19 cellular contexts compared by ENCODE assay signal in the genomic region with DNA sequence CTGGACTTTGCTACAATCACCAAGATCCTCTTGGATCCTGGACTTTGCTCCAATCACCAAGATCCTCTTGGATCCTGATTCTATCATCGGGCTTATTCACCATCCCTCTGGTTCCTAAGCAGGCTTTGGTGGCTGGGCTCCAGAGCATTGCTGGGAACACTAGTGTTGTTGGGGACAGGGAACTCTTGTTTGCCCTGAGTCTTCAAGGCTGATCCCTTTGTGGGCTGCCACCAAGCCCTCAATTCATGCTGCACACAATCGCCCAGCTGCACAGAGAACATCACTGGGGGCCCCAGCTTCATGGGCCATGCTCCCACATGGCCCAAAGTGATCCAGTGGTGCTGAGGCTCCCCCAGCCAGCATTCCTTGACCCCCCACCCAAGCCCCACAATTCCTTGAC.
"Had no signal": no experiment of that assay in that cellular context is flagged by ENCODE, and none has a peak within 500 bp of the region (broad histone marks: within the 10 kb centered on the region; RNA-seq: fewer than 3 reads in every experiment).

No MANE protein-coding gene starts in this region.

- H3K4me1 ChIP-seq: gastrocnemius medialis, parathyroid adenoma, right atrium auricular region, sigmoid colon, stomach, suprapubic skin, thyroid gland had no signal

- H3K4me1 Mint-ChIP-seq: nephron had no signal

- H3K36me3 ChIP-seq: gastrocnemius medialis, right atrium auricular region, sigmoid colon, stomach, suprapubic skin, thyroid gland had no signal

- H3K79me2 ChIP-seq: parathyroid adenoma had no signal

- H3K4me3 Mint-ChIP-seq: nephron, type B pancreatic cell had no signal

- DNase-seq: central memory CD4-positive, alpha-beta T cell; effector CD8-positive, alpha-beta T cell; gastrocnemius medialis; glutamatergic neuron; left colon; left ventricle myocardium superior; occipital lobe; sigmoid colon; stimulated activated CD4-positive, alpha-beta T cell treated with anti-CD3 and anti-CD28 coated beads, Interleukin-12 subunit alpha, Interleukin-12 subunit beta, amount 100 ng/mL, for 4 hours; stimulated activated naive CD4-positive, alpha-beta T cell; stomach; thyroid gland had no signal

- H3K27ac Mint-ChIP-seq: nephron, type B pancreatic cell had no signal

- H3K36me3 Mint-ChIP-seq: type B pancreatic cell had no signal

- H3K9me3 Mint-ChIP-seq: nephron, type B pancreatic cell had no signal

- H3K27me3 ChIP-seq: right atrium auricular region, thyroid gland had no signal

- H3K4me3 ChIP-seq: coronary artery, gastrocnemius medialis, right atrium auricular region, sigmoid colon, skin epidermis, stomach, suprapubic skin, thyroid gland had no signal

- H3K9me3 ChIP-seq: gastrocnemius medialis, right atrium auricular region, sigmoid colon, stomach, suprapubic skin, thyroid gland had no signal

- H3K27ac ChIP-seq: coronary artery, gastrocnemius medialis, parathyroid adenoma, right atrium auricular region, sigmoid colon, skin epidermis, stomach, suprapubic skin, thyroid gland had no signal

- H3K9ac ChIP-seq: parathyroid adenoma had no signal

- H2AFZ ChIP-seq: parathyroid adenoma had no signal
